1 cellular context compared by ENCODE assay signal in the genomic region with DNA sequence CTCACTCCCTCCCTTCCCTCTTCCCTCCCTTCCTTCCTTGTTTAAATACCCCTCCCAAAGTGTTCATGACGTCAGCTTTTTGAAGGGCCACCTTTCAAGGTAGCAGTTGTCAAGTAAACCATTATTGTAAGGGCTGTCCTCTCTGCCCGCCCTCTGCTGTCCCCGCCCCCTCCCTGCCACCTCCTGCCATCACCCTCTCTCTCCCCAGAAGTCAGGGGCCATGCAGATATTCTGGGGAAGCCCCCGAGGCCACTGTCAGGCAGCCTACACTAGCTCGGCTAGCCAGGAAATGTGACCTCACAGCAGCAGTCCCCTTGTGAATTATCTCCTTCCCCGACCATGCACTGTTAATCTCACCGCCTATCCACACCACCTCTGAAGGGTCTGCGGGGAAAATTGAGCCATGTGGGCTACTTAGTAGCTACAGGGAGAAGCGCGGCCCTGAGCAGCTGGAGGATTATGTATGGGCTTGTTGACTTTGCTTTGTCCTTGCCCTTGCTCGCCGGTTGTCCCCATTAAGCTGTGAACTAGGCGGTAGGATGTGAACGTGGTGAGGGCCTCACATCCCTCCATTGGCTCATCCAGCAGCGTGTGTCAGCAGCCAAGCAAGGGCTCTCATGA.
TF ChIP-seq lines count a peak whose summit lies in the region.

No MANE protein-coding gene starts in this region.

TF ChIP-seq in GM12878, 131 proteins besides CTCF, POLR2A, EP300 and RAD21 (continued from another document):
- TF ChIP-seq, protein P1, sequence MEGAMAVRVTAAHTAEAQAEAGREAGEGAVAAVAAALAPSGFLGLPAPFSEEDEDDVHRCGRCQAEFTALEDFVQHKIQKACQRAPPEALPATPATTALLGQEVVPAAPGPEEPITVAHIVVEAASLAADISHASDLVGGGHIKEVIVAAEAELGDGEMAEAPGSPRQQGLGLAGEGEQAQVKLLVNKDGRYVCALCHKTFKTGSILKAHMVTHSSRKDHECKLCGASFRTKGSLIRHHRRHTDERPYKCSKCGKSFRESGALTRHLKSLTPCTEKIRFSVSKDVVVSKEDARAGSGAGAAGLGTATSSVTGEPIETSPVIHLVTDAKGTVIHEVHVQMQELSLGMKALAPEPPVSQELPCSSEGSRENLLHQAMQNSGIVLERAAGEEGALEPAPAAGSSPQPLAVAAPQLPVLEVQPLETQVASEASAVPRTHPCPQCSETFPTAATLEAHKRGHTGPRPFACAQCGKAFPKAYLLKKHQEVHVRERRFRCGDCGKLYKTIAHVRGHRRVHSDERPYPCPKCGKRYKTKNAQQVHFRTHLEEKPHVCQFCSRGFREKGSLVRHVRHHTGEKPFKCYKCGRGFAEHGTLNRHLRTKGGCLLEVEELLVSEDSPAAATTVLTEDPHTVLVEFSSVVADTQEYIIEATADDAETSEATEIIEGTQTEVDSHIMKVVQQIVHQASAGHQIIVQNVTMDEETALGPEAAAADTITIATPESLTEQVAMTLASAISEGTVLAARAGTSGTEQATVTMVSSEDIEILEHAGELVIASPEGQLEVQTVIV (IDR thresholded peaks at IDR 0.05; ENCODE audit: borderline replicate concordance, partially characterized antibody): no peak
- TF ChIP-seq CHD1 (IDR thresholded peaks at IDR 0.05; ENCODE audit: low read depth, low read length) (no peak), ZNF384 (IDR thresholded peaks at IDR 0.05; ENCODE audit: borderline replicate concordance, low read depth, low read length) (no peak), TCF3 (IDR thresholded peaks at IDR 0.05; ENCODE audit: borderline replicate concordance, insufficient read depth, low read depth, low read length) (no peak), HCFC1 (IDR thresholded peaks at IDR 0.05; ENCODE audit: low read length) (no peak), ZNF24 (IDR thresholded peaks at IDR 0.05) (no peak), RELA (IDR thresholded peaks at IDR 0.05; ENCODE audit: borderline replicate concordance, partially characterized antibody) (no peak)
- TF ChIP-seq, protein P2, sequence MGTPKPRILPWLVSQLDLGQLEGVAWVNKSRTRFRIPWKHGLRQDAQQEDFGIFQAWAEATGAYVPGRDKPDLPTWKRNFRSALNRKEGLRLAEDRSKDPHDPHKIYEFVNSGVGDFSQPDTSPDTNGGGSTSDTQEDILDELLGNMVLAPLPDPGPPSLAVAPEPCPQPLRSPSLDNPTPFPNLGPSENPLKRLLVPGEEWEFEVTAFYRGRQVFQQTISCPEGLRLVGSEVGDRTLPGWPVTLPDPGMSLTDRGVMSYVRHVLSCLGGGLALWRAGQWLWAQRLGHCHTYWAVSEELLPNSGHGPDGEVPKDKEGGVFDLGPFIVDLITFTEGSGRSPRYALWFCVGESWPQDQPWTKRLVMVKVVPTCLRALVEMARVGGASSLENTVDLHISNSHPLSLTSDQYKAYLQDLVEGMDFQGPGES (IDR thresholded peaks at IDR 0.05): no peak
- TF ChIP-seq, protein P3, sequence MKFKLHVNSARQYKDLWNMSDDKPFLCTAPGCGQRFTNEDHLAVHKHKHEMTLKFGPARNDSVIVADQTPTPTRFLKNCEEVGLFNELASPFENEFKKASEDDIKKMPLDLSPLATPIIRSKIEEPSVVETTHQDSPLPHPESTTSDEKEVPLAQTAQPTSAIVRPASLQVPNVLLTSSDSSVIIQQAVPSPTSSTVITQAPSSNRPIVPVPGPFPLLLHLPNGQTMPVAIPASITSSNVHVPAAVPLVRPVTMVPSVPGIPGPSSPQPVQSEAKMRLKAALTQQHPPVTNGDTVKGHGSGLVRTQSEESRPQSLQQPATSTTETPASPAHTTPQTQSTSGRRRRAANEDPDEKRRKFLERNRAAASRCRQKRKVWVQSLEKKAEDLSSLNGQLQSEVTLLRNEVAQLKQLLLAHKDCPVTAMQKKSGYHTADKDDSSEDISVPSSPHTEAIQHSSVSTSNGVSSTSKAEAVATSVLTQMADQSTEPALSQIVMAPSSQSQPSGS (IDR thresholded peaks at IDR 0.05; ENCODE audit: low read length): no peak
- TF ChIP-seq, protein P4, sequence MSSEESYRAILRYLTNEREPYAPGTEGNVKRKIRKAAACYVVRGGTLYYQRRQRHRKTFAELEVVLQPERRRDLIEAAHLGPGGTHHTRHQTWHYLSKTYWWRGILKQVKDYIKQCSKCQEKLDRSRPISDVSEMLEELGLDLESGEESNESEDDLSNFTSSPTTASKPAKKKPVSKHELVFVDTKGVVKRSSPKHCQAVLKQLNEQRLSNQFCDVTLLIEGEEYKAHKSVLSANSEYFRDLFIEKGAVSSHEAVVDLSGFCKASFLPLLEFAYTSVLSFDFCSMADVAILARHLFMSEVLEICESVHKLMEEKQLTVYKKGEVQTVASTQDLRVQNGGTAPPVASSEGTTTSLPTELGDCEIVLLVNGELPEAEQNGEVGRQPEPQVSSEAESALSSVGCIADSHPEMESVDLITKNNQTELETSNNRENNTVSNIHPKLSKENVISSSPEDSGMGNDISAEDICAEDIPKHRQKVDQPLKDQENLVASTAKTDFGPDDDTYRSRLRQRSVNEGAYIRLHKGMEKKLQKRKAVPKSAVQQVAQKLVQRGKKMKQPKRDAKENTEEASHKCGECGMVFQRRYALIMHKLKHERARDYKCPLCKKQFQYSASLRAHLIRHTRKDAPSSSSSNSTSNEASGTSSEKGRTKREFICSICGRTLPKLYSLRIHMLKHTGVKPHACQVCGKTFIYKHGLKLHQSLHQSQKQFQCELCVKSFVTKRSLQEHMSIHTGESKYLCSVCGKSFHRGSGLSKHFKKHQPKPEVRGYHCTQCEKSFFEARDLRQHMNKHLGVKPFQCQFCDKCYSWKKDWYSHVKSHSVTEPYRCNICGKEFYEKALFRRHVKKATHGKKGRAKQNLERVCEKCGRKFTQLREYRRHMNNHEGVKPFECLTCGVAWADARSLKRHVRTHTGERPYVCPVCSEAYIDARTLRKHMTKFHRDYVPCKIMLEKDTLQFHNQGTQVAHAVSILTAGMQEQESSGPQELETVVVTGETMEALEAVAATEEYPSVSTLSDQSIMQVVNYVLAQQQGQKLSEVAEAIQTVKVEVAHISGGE (CRISPR knock-in tag; IDR thresholded peaks at IDR 0.05): no peak
TF ChIP-seq in GM12878: peak in this region for 0.
